ENCODE assay signal across 21 cellular contexts in the genomic region with DNA sequence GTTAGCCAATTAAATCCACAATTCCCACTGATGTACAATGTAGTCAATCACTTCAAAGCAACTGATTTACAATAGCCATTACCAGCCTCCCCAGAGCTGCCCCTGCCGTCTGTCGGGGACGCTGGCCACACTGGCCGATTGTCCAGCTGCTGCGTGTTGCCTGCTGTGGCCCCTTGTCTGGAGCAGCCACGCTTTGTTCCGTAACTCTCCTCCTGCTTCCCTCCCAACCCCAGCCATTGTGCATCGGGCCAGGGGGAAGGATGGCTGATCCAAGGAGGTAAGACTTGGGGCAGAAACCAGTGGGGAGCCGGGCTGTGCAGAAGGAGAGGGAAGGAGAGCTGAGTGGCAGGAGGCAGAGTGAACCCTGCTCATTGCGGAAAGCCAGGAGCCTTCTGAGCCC.
A peak's percentile ranks its signal among the peaks of the same experiment; 100 is the strongest.
DNase-seq lines count a peak whose midpoint lies in the region; ATAC-seq and TF ChIP-seq lines count a peak whose summit lies in the region.
"Had no signal": no experiment of that assay in that cellular context is flagged by ENCODE, and none has a peak within 500 bp of the region (broad histone marks: within the 10 kb centered on the region; RNA-seq: fewer than 3 reads in every experiment).

No MANE protein-coding gene starts in this region.

- TF ChIP-seq CTCF in C4-2B (conservative IDR thresholded peaks at IDR 0.05) = no peak
- no peak for TF ChIP-seq CTCF in VCaP (conservative IDR thresholded peaks at IDR 0.05)

- H3K9me3 ChIP-seq in neuron (ENCODE audit: low read length) = no peaks in the 10 kb centered on the region
- H3K9me3 ChIP-seq: SJSA1 had no signal

- no peak for DNase-seq in C1 segment of cervical spinal cord (lab: John Stamatoyannopoulos, UW)
- no peak for DNase-seq in pons (ENCODE audit: low spot score)
- DNase-seq: Calu3, H9, HFFc6, KBM-7, MG63, NCI-H1105 treated with DMSO at 0.1 percent for 48 hours, NCI-H1694, NCI-H2081, NCI-H2227 treated with DMSO at 0.1 percent for 48 hours, NCI-H526 treated with DMSO at 0.1 percent for 48 hours, PC-9, Right ventricle myocardium superior, RPMI8226 had no signal

- H3K4me3 Mint-ChIP-seq in stimulated activated memory B cell treated with anti-CD40 and anti-IgM and Interleukin-4, amounts not matched to agents 10 μg/mL and 1 μg/mL and 100 μg/mL, for 72 hours = no peak overlapping the region
- H3K4me3 Mint-ChIP-seq: H9, HFFc6 had no signal

- peak overlapping the region; percentile 6 for H2AFZ ChIP-seq in neuron (ENCODE audit: low read depth, low read length)
- H2AFZ ChIP-seq: PC-9 had no signal

- no peaks in the 10 kb centered on the region for H3K36me3 ChIP-seq in neuron (ENCODE audit: insufficient read depth, low read length)
- H3K36me3 ChIP-seq: MG63, SJSA1 had no signal

- H3K36me3 Mint-ChIP-seq in stimulated activated memory B cell treated with anti-CD40 and anti-IgM and Interleukin-4, amounts not matched to agents 10 μg/mL and 1 μg/mL and 100 μg/mL, for 72 hours = no peaks in the 10 kb centered on the region

- H3K27me3 Mint-ChIP-seq in stimulated activated memory B cell treated with anti-CD40 and anti-IgM and Interleukin-4, amounts not matched to agents 10 μg/mL and 1 μg/mL and 100 μg/mL, for 72 hours = no peaks in the 10 kb centered on the region

- H3K4me3 ChIP-seq in neuron (ENCODE audit: low read length) = no peak overlapping the region
- H3K4me3 ChIP-seq: MG63, PC-9, SJSA1 had no signal

- H3K4me1 ChIP-seq in neuron (ENCODE audit: insufficient read depth, low read length) = peaks cover 7% of the 10 kb centered on the region

- ATAC-seq in stimulated activated memory B cell treated with anti-CD40 and anti-IgM and Interleukin-4, amounts not matched to agents 10 μg/mL and 1 μg/mL and 100 μg/mL, for 72 hours = no peak
- no peak for ATAC-seq in HG02970 (IDR thresholded peaks at IDR 0.05; ENCODE audit: low FRiP score, unreplicated experiment)

- H3K27ac ChIP-seq in C4-2B (peak overlapping the region; percentile 73; the same call in 1 of the 2 replicates), VCaP (peak overlapping the region; percentile 50; the same call in 1 of the 2 replicates)
- H3K27ac ChIP-seq: PC-9, SJSA1 had no signal

- H3K9me3 Mint-ChIP-seq in stimulated activated memory B cell treated with anti-CD40 and anti-IgM and Interleukin-4, amounts not matched to agents 10 μg/mL and 1 μg/mL and 100 μg/mL, for 72 hours = no peaks in the 10 kb centered on the region
- H3K9me3 Mint-ChIP-seq: H9 had no signal

- peak overlapping the region; percentile 54 for H3K27ac Mint-ChIP-seq in stimulated activated memory B cell treated with anti-CD40 and anti-IgM and Interleukin-4, amounts not matched to agents 10 μg/mL and 1 μg/mL and 100 μg/mL, for 72 hours
- H3K27ac Mint-ChIP-seq: H9, HFFc6 had no signal

- peaks cover 87% of the 10 kb centered on the region for H3K4me1 Mint-ChIP-seq in stimulated activated memory B cell treated with anti-CD40 and anti-IgM and Interleukin-4, amounts not matched to agents 10 μg/mL and 1 μg/mL and 100 μg/mL, for 72 hours

- no peaks in the 10 kb centered on the region for H3K27me3 ChIP-seq in neuron (ENCODE audit: insufficient read depth, low read length)
- H3K27me3 ChIP-seq: MG63, SJSA1 had no signal
